Comparison of ENCODE assay signal across 8 cellular contexts in the genomic region with DNA sequence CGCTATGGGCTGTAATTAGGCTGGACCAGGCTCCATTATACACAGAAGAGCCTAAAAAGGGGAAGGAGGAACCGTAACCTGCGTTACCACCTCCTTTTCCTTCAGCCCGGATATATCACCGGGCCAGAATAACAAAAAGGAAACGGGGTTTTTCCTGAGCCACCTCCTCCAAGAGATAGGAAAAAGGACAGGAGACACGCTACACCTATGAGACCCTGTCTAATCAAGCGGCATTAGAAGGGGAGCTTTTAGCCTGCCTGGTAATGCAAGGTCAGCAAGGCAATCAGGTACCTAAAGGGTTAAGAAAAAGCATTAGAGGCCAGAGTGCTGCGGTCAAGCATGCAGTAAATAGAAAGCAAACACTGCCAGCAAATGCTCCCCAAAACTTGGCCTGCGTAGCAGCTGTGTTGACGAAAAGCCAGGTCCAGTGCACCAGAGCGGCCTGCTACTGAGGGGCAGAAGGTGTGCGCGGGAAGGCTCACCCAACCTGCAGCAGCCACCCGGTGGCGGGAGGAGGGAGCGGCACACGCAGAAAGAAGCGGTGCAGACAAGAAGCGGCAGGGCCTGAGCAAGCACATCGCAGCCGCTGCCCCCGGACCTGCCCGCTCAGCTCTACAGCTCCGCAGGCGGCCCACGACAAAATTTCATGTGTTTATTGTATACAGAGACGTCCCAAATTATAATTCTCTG.
DNase-seq lines count a peak whose midpoint lies in the region; ATAC-seq and TF ChIP-seq lines count a peak whose summit lies in the region.

No MANE protein-coding gene starts in this region.

- H3K4me3 Mint-ChIP-seq in Calu3 (ENCODE audit: low read depth, unreplicated experiment): no peak overlapping the region
- no peak overlapping the region for H3K4me3 Mint-ChIP-seq in nephron progenitor cell
- H3K4me3 Mint-ChIP-seq in activated naive CD4-positive, alpha-beta T cell treated with anti-CD3 and anti-CD28 coated beads, Interleukin-2, amount 10 ng/mL, durations not matched to agents 7 days and 5 days: no peak overlapping the region
- no peak overlapping the region for H3K4me3 Mint-ChIP-seq in natural killer cell treated with Interleukin-12 subunit alpha and Interleukin-12 subunit beta and Interleukin-15 and Interleukin-18, amount 100 ng/mL, for 72 hours

- no peak overlapping the region for H3K27ac ChIP-seq in OCI-LY1 (ENCODE audit: low read depth, low read length, poor library complexity, severe bottlenecking)

- no peaks in the 10 kb centered on the region for H3K36me3 ChIP-seq in OCI-LY1 (ENCODE audit: insufficient read depth, low read length)

- no peak overlapping the region for H3K9ac ChIP-seq in OCI-LY1 (ENCODE audit: low read length)

- no peak overlapping the region for H2AFZ ChIP-seq in OCI-LY1 (ENCODE audit: low read length)

- no peaks in the 10 kb centered on the region for H3K27me3 ChIP-seq in OCI-LY1 (ENCODE audit: insufficient read depth, low read length)

- H3K9me3 ChIP-seq in OCI-LY1 (ENCODE audit: low read length): no peaks in the 10 kb centered on the region

- H3K4me1 Mint-ChIP-seq in Calu3 (ENCODE audit: low read depth, unreplicated experiment) (no peaks in the 10 kb centered on the region), nephron progenitor cell (peaks cover 4% of the 10 kb centered on the region)
- no peaks in the 10 kb centered on the region for H3K4me1 Mint-ChIP-seq in activated naive CD4-positive, alpha-beta T cell treated with anti-CD3 and anti-CD28 coated beads, Interleukin-2, amount 10 ng/mL, durations not matched to agents 7 days and 5 days
- H3K4me1 Mint-ChIP-seq in natural killer cell treated with Interleukin-12 subunit alpha and Interleukin-12 subunit beta and Interleukin-15 and Interleukin-18, amount 100 ng/mL, for 72 hours (ENCODE audit: low read depth in 2 of 2): peaks cover 0 to 3% of the 10 kb centered on the region in 2 donors

- H3K27me3 Mint-ChIP-seq in Calu3 (ENCODE audit: unreplicated experiment) (no peaks in the 10 kb centered on the region), nephron progenitor cell (ENCODE audit: low read depth, poor library complexity) (peaks cover 7% of the 10 kb centered on the region)
- no peaks in the 10 kb centered on the region for H3K27me3 Mint-ChIP-seq in activated naive CD4-positive, alpha-beta T cell treated with anti-CD3 and anti-CD28 coated beads, Interleukin-2, amount 10 ng/mL, durations not matched to agents 7 days and 5 days
- H3K27me3 Mint-ChIP-seq in natural killer cell treated with Interleukin-12 subunit alpha and Interleukin-12 subunit beta and Interleukin-15 and Interleukin-18, amount 100 ng/mL, for 72 hours: no peaks in the 10 kb centered on the region

- no peak overlapping the region for H3K4me2 ChIP-seq in OCI-LY1 (ENCODE audit: low read length)

- H3K9me3 Mint-ChIP-seq in Calu3 (ENCODE audit: low read depth, unreplicated experiment) (no peaks in the 10 kb centered on the region), nephron progenitor cell (peaks cover 62% of the 10 kb centered on the region)
- peaks cover 41% of the 10 kb centered on the region for H3K9me3 Mint-ChIP-seq in activated naive CD4-positive, alpha-beta T cell treated with anti-CD3 and anti-CD28 coated beads, Interleukin-2, amount 10 ng/mL, durations not matched to agents 7 days and 5 days
- peaks cover 20% of the 10 kb centered on the region for H3K9me3 Mint-ChIP-seq in natural killer cell treated with Interleukin-12 subunit alpha and Interleukin-12 subunit beta and Interleukin-15 and Interleukin-18, amount 100 ng/mL, for 72 hours

- BruUV-seq in Calu3 (replicated peaks; lab: Mats Ljungman, UMichigan): no TSS peak

- H4K20me1 ChIP-seq in OCI-LY1 (ENCODE audit: insufficient read depth, low read length): no peaks in the 10 kb centered on the region

- H3K79me2 ChIP-seq in OCI-LY1 (ENCODE audit: insufficient read depth, low read length): no peaks in the 10 kb centered on the region

- DNase-seq in Calu3 (peak; percentile 24), fibroblast of the aortic adventitia (ENCODE audit: low read depth) (peak; percentile 3), nephron progenitor cell (peak; percentile 30)
- DNase-seq in activated naive CD4-positive, alpha-beta T cell treated with anti-CD3 and anti-CD28 coated beads, Interleukin-2, amount 10 ng/mL, durations not matched to agents 7 days and 5 days: no peak
- no peak for DNase-seq in natural killer cell treated with Interleukin-12 subunit alpha and Interleukin-12 subunit beta and Interleukin-15 and Interleukin-18, amount 100 ng/mL, for 72 hours (ENCODE audit: low spot score)
- DNase-seq in stimulated activated CD4-positive, alpha-beta T cell treated with anti-CD3 and anti-CD28 coated beads, Interleukin-4, amount 100 ng/mL, for 24 hours: no peak

- no peak overlapping the region for H3K4me3 ChIP-seq in OCI-LY1 (ENCODE audit: low read depth, low read length, poor library complexity, severe bottlenecking)
- H3K4me3 ChIP-seq in fibroblast of the aortic adventitia (ENCODE audit: low read depth, low read length): peak overlapping the region; percentile 14

- no peaks in the 10 kb centered on the region for H3K9me2 ChIP-seq in OCI-LY1 (ENCODE audit: low read depth, low read length)

- H3K27ac Mint-ChIP-seq in Calu3 (ENCODE audit: unreplicated experiment) (no peak overlapping the region), nephron progenitor cell (no peak overlapping the region)
- no peak overlapping the region for H3K27ac Mint-ChIP-seq in activated naive CD4-positive, alpha-beta T cell treated with anti-CD3 and anti-CD28 coated beads, Interleukin-2, amount 10 ng/mL, durations not matched to agents 7 days and 5 days
- no peak overlapping the region for H3K27ac Mint-ChIP-seq in natural killer cell treated with Interleukin-12 subunit alpha and Interleukin-12 subunit beta and Interleukin-15 and Interleukin-18, amount 100 ng/mL, for 72 hours

- CTCF ChIA-PET in Calu3 (lab: Charles Lee): no interaction called here
- CTCF ChIA-PET in activated naive CD4-positive, alpha-beta T cell treated with anti-CD3 and anti-CD28 coated beads, Interleukin-2, amount 10 ng/mL, durations not matched to agents 7 days and 5 days (lab: Charles Lee): no interaction called here

- no peaks in the 10 kb centered on the region for H3F3A ChIP-seq in OCI-LY1 (ENCODE audit: insufficient read depth, low read length)

- no peaks in the 10 kb centered on the region for H3K36me3 Mint-ChIP-seq in Calu3 (ENCODE audit: insufficient read depth, unreplicated experiment)
- peaks cover 33% of the 10 kb centered on the region for H3K36me3 Mint-ChIP-seq in nephron progenitor cell (ENCODE audit: low read depth)
- H3K36me3 Mint-ChIP-seq in activated naive CD4-positive, alpha-beta T cell treated with anti-CD3 and anti-CD28 coated beads, Interleukin-2, amount 10 ng/mL, durations not matched to agents 7 days and 5 days: no peaks in the 10 kb centered on the region
- H3K36me3 Mint-ChIP-seq in natural killer cell treated with Interleukin-12 subunit alpha and Interleukin-12 subunit beta and Interleukin-15 and Interleukin-18, amount 100 ng/mL, for 72 hours: peaks cover 24% of the 10 kb centered on the region

- ATAC-seq in HG03025 (IDR thresholded peaks at IDR 0.05; ENCODE audit: low FRiP score, unreplicated experiment): no peak
- ATAC-seq in natural killer cell treated with Interleukin-12 subunit alpha and Interleukin-12 subunit beta and Interleukin-15 and Interleukin-18, amount 100 ng/mL, for 72 hours: no peak

- no peaks in the 10 kb centered on the region for H3K4me1 ChIP-seq in OCI-LY1 (ENCODE audit: insufficient read depth, low read length, severe bottlenecking)

- intact Hi-C loops in Calu3 (cut with micrococcal nuclease; ENCODE audit: unreplicated experiment): no loop called here

- TF ChIP-seq CTCF in Calu3 (IDR thresholded peaks at IDR 0.05; ENCODE audit: unreplicated experiment) (no peak), OCI-LY1 (IDR thresholded peaks at IDR 0.05; ENCODE audit: low read length) (peak; percentile 23; the same call in 1 of the 2 replicates), fibroblast of the aortic adventitia (IDR thresholded peaks at IDR 0.05; ENCODE audit: insufficient read depth, low read length) (peak; percentile 18), nephron progenitor cell (IDR thresholded peaks at IDR 0.05) (no peak)

Comparison
In these comparisons a context has a peak if more than half of its experiments do, and no peak if none do; other contexts are left out.
1. DNase-seq: peak in Calu3 (single experiment), fibroblast of the aortic adventitia (single experiment) and nephron progenitor cell (single experiment); none in activated naive CD4-positive, alpha-beta T cell treated with anti-CD3 and anti-CD28 coated beads, Interleukin-2, amount 10 ng/mL, durations not matched to agents 7 days and 5 days (single experiment), natural killer cell treated with Interleukin-12 subunit alpha and Interleukin-12 subunit beta and Interleukin-15 and Interleukin-18, amount 100 ng/mL, for 72 hours (single experiment) and stimulated activated CD4-positive, alpha-beta T cell treated with anti-CD3 and anti-CD28 coated beads, Interleukin-4, amount 100 ng/mL, for 24 hours (single experiment).
2. CTCF ChIP-seq: peak in OCI-LY1 (single experiment) and fibroblast of the aortic adventitia (single experiment); none in Calu3 (single experiment) and nephron progenitor cell (single experiment).